Comparison of ENCODE assay signal across 21 cellular contexts in genomic region chr20:10649080-10649816, GRCh38. TPM values are rescaled to one million over a fixed set of nuclear protein-coding genes. Genes with fewer than 3 reads are reported as not detected.
DNase-seq lines count a peak whose midpoint lies in the region; ATAC-seq and TF ChIP-seq lines count a peak whose summit lies in the region.
"Had no signal": no experiment of that assay in that cellular context is flagged by ENCODE, and none has a peak within 500 bp of the region (broad histone marks: within the 10 kb centered on the region; RNA-seq: fewer than 3 reads in every experiment).

No MANE protein-coding gene starts in this region.

- DNase-seq in left ventricle myocardium inferior (no peak), left ventricle myocardium superior (no peak), endodermal cell (no peak), osteoblast (ENCODE audit: insufficient read length, low spot score, missing footprints) (no peak), vagina (ENCODE audit: extremely low spot score in 2 of 2) (no peak), MG63 (no peak), PC-9 (no peak), G401 (ENCODE audit: low spot score) (no peak)
- DNase-seq: activated effector memory CD4-positive, alpha-beta T cell treated with anti-CD3 and anti-CD28 coated beads, Interleukin-2, amount 50 U/mL, for 16 hours; anterior cingulate cortex; CD4-positive, alpha-beta memory T cell; naive B cell; NCI-H1105; retina; stimulated activated CD4-positive, alpha-beta T cell treated with anti-CD3 and anti-CD28 coated beads, Interleukin-2, amount 100 ng/mL, for 48 hours; stimulated activated CD8-positive, alpha-beta memory T cell treated with anti-CD3 and anti-CD28 coated beads, Interleukin-4, amount 100 ng/mL, for 48 hours; upper lobe of left lung had no signal

- H3K4me2 ChIP-seq in osteoblast (ENCODE audit: insufficient read depth, low read length), result peak overlapping the region; percentile 43
- H3K4me2 ChIP-seq in PC-9, result no peak overlapping the region
- H3K4me2 ChIP-seq: hepatocyte had no signal

- peaks cover 45% of the 10 kb centered on the region for H3K4me1 Mint-ChIP-seq in endodermal cell
- H3K4me1 Mint-ChIP-seq: CD4-positive, alpha-beta memory T cell; IgD-negative memory B cell had no signal

- TF ChIP-seq CTCF in left ventricle myocardium inferior (IDR thresholded peaks at IDR 0.05; ENCODE audit: borderline replicate concordance) (no peak), endodermal cell (conservative IDR thresholded peaks at IDR 0.05) (no peak), osteoblast (IDR thresholded peaks at IDR 0.05; ENCODE audit: extremely low read depth, low read depth, low read length) (no peak), vagina (IDR thresholded peaks at IDR 0.05) (no peak), PC-9 (conservative IDR thresholded peaks at IDR 0.05) (no peak)

- POLR2A ChIA-PET in PC-9 (lab: Charles Lee; ENCODE audit: unreplicated experiment), result interaction anchor here (1.0 kb wide), 1 partner anchor 629 kb away, joined by 5 read pairs; no protein-coding TSS in a partner anchor

- ATAC-seq in left ventricle myocardium superior, result no peak

- H3F3A ChIP-seq in PC-9 (ENCODE audit: insufficient read depth, low read depth), result no peaks in the 10 kb centered on the region

- no peaks in the 10 kb centered on the region for H3K9me3 ChIP-seq in left ventricle myocardium inferior (replicated peaks)
- H3K9me3 ChIP-seq in endodermal cell (ENCODE audit: control insufficient read depth, low read length), result no peaks in the 10 kb centered on the region
- H3K9me3 ChIP-seq in osteoblast (ENCODE audit: low read depth, low read length), result no peaks in the 10 kb centered on the region
- H3K9me3 ChIP-seq in vagina, result no peaks in the 10 kb centered on the region
- no peaks in the 10 kb centered on the region for H3K9me3 ChIP-seq in MG63
- H3K9me3 ChIP-seq in PC-9 (ENCODE audit: insufficient read depth, low read depth), result no peaks in the 10 kb centered on the region
- H3K9me3 ChIP-seq: upper lobe of left lung had no signal

- no peak for TF ChIP-seq POLR2A in vagina (IDR thresholded peaks at IDR 0.05)

- H3K27me3 ChIP-seq in left ventricle myocardium inferior (ENCODE audit: low read depth) (no peaks in the 10 kb centered on the region), endodermal cell (ENCODE audit: control insufficient read depth, insufficient read depth, low read length, poor library complexity, severe bottlenecking) (peaks cover 97% of the 10 kb centered on the region), osteoblast (ENCODE audit: insufficient read depth, low read length) (no peaks in the 10 kb centered on the region), vagina (no peaks in the 10 kb centered on the region), MG63 (no peaks in the 10 kb centered on the region), PC-9 (ENCODE audit: insufficient read depth, low read depth) (no peaks in the 10 kb centered on the region)
- H3K27me3 ChIP-seq: hepatocyte, upper lobe of left lung had no signal

- H2AFZ ChIP-seq in osteoblast (ENCODE audit: low read length) (no peak overlapping the region), PC-9 (no peak overlapping the region)
- H2AFZ ChIP-seq: hepatocyte had no signal

- H3K9me3 Mint-ChIP-seq in endodermal cell, result peaks cover under 1% of the 10 kb centered on the region
- H3K9me3 Mint-ChIP-seq: CD4-positive, alpha-beta memory T cell; IgD-negative memory B cell; naive B cell; T-helper 1 cell treated with Interleukin-12 subunit alpha and Interleukin-12 subunit beta and Interleukin-4 antibody, amounts not matched to agents 30 μg/mL and 1 μg/mL, for 36 hours had no signal

- H3K27ac ChIP-seq in left ventricle myocardium inferior (replicated peaks) (peak overlapping the region; percentile 71), endodermal cell (ENCODE audit: low read depth, low read length) (peak overlapping the region; percentile 97), osteoblast (ENCODE audit: low read depth, low read length) (peak overlapping the region; percentile 84), vagina (peak overlapping the region; percentile 61), PC-9 (no peak overlapping the region)
- H3K27ac ChIP-seq: hepatocyte, RWPE1, upper lobe of left lung had no signal

- H3K27ac Mint-ChIP-seq in endodermal cell, result no peak overlapping the region
- H3K27ac Mint-ChIP-seq: CD4-positive, alpha-beta memory T cell; IgD-negative memory B cell; naive B cell; T-helper 1 cell treated with Interleukin-12 subunit alpha and Interleukin-12 subunit beta and Interleukin-4 antibody, amounts not matched to agents 30 μg/mL and 1 μg/mL, for 36 hours had no signal

- no peak overlapping the region for H3K9ac ChIP-seq in endodermal cell (ENCODE audit: extremely low read depth, low read length, poor library complexity, severe bottlenecking)

- H3K4me1 ChIP-seq in left ventricle myocardium inferior (peaks cover 86% of the 10 kb centered on the region), endodermal cell (ENCODE audit: control insufficient read depth, insufficient read depth, low read length) (peaks cover 8% of the 10 kb centered on the region), osteoblast (ENCODE audit: insufficient read depth, low read length) (peaks cover 51% of the 10 kb centered on the region), vagina (peaks cover 60% of the 10 kb centered on the region), PC-9 (replicated peaks; ENCODE audit: insufficient read depth) (no peaks in the 10 kb centered on the region)

- H3K36me3 Mint-ChIP-seq in endodermal cell (ENCODE audit: low read depth), result peaks cover 55% of the 10 kb centered on the region
- H3K36me3 Mint-ChIP-seq: CD4-positive, alpha-beta memory T cell; IgD-negative memory B cell; naive B cell had no signal

- no TSS peak for BruUV-seq in PC-9 (replicated peaks; lab: Mats Ljungman, UMichigan)

- H3K27me3 Mint-ChIP-seq in endodermal cell (ENCODE audit: insufficient read depth), result peaks cover 96% of the 10 kb centered on the region

- H3K36me3 ChIP-seq in left ventricle myocardium inferior, result peaks cover 82% of the 10 kb centered on the region
- H3K36me3 ChIP-seq in endodermal cell (ENCODE audit: control insufficient read depth, insufficient read depth, low read length), result peaks cover 6% of the 10 kb centered on the region
- H3K36me3 ChIP-seq in osteoblast (ENCODE audit: insufficient read depth, low read length), result peaks cover 71% of the 10 kb centered on the region
- H3K36me3 ChIP-seq in vagina, result peaks cover 0 to 88% of the 10 kb centered on the region in 2 donors
- peaks cover 26% of the 10 kb centered on the region for H3K36me3 ChIP-seq in MG63
- H3K36me3 ChIP-seq in PC-9 (ENCODE audit: low read depth), result peaks cover 37% of the 10 kb centered on the region

- H3K79me2 ChIP-seq in osteoblast (ENCODE audit: insufficient read depth, low read length), result peaks cover 19% of the 10 kb centered on the region
- H3K79me2 ChIP-seq in PC-9 (ENCODE audit: low read depth), result no peaks in the 10 kb centered on the region

- in situ Hi-C loops in G401 (cut with HindIII; ENCODE audit: low sequenced_read_pairs), result no loop called here

- CTCF ChIA-PET in PC-9 (lab: Charles Lee), result no interaction called here

- WGBS in endodermal cell (ENCODE audit: insufficient coverage in 1 of 2, insufficient read length in 1 of 2), 2 experiments, result 50 to 61% methylated on average over 6 to 8 of the region's 8 CpGs

- no peak overlapping the region for H3K4me3 Mint-ChIP-seq in endodermal cell
- H3K4me3 Mint-ChIP-seq: CD4-positive, alpha-beta memory T cell; IgD-negative memory B cell; naive B cell; T-helper 1 cell treated with Interleukin-12 subunit alpha and Interleukin-12 subunit beta and Interleukin-4 antibody, amounts not matched to agents 30 μg/mL and 1 μg/mL, for 36 hours had no signal

- no peak overlapping the region for H3K4me3 ChIP-seq in left ventricle myocardium inferior
- H3K4me3 ChIP-seq in endodermal cell (ENCODE audit: low read length), result no peak overlapping the region
- H3K4me3 ChIP-seq in osteoblast (ENCODE audit: insufficient read depth, low read length), result no peak overlapping the region
- no peak overlapping the region for H3K4me3 ChIP-seq in vagina
- H3K4me3 ChIP-seq in MG63, result no peak overlapping the region
- no peak overlapping the region for H3K4me3 ChIP-seq in PC-9
- H3K4me3 ChIP-seq: hepatocyte, upper lobe of left lung had no signal

- no peaks in the 10 kb centered on the region for H4K20me1 ChIP-seq in osteoblast (ENCODE audit: insufficient read depth, low read length)
- H4K20me1 ChIP-seq in PC-9 (ENCODE audit: insufficient read depth), result no peaks in the 10 kb centered on the region

- intact Hi-C loops in left ventricle myocardium inferior (cut with micrococcal nuclease) (no loop called here), left ventricle myocardium superior (cut with micrococcal nuclease) (no loop called here), vagina (cut with DNase I) (no loop called here), PC-9 (cut with micrococcal nuclease; ENCODE audit: unreplicated experiment) (no loop called here)

- H3K9me2 ChIP-seq in PC-9 (ENCODE audit: insufficient read depth), result no peaks in the 10 kb centered on the region

RNA-seq across cellular contexts. Expression of gene JAG1, which starts 24.6 kb away (rescaled TPM):
- total RNA-seq in left ventricle myocardium inferior, result 20.5 TPM
- 17.0 TPM for total RNA-seq in left ventricle myocardium superior
- 10 to 100 TPM in 1 of 2 donors, 1 to 10 TPM in 1; 6.8 to 19.7 TPM for total RNA-seq in endodermal cell
- 88.8 TPM for polyA plus RNA-seq in endodermal cell (2013, experiment 1 of 2)
- 76.5 TPM for polyA plus RNA-seq in endodermal cell (2013, experiment 2 of 2)
- 49.2 and 60.1 TPM in 2 replicates for total RNA-seq in osteoblast
- 185 TPM for total RNA-seq in vagina
- 5.3 and 8.2 TPM in 2 replicates for total RNA-seq in MG63 (2014; rRNA removed; shearing (Covaris generic); ENCODE audit: low replicate concordance)
- total RNA-seq in PC-9 (2021), result 42.9 and 51.5 TPM in 2 replicates
- 0.06 TPM in 1 of 2 replicates, not detected in the other for total RNA-seq in G401 (2014; rRNA removed; shearing (Covaris generic))
- polyA plus RNA-seq: IgD-negative memory B cell had no signal
